14 cellular contexts compared by ENCODE assay signal in genomic region chr2:163417596-163418337, GRCh38.
DNase-seq lines count a peak whose midpoint lies in the region; ATAC-seq and TF ChIP-seq lines count a peak whose summit lies in the region.
"Had no signal": no experiment of that assay in that cellular context is flagged by ENCODE, and none has a peak within 500 bp of the region (broad histone marks: within the 10 kb centered on the region; RNA-seq: fewer than 3 reads in every experiment).

No MANE protein-coding gene starts in this region.

- H3K9me2 ChIP-seq in OCI-LY1 (ENCODE audit: low read depth, low read length) (no peaks in the 10 kb centered on the region), MM.1S (replicated peaks; ENCODE audit: insufficient read depth, low read length) (no peaks in the 10 kb centered on the region)

- peak overlapping the region; percentile 62 for H3K27ac ChIP-seq in OCI-LY1 (ENCODE audit: low read depth, low read length, poor library complexity, severe bottlenecking)
- no peak overlapping the region for H3K27ac ChIP-seq in MM.1S (ENCODE audit: low read length)
- no peak overlapping the region for H3K27ac ChIP-seq in osteoblast (ENCODE audit: low read depth, low read length)
- peak overlapping the region in 3 of 8 donors; percentile 12 to 35 (median 29) for H3K27ac ChIP-seq in spleen
- H3K27ac ChIP-seq: right lobe of liver, SK-N-MC had no signal

- H3K4me1 ChIP-seq in OCI-LY1 (ENCODE audit: insufficient read depth, low read length, severe bottlenecking) (peaks cover 12% of the 10 kb centered on the region), MM.1S (ENCODE audit: low read length) (peaks cover 4% of the 10 kb centered on the region; the same call in 1 of the 2 replicates), osteoblast (ENCODE audit: insufficient read depth, low read length) (no peaks in the 10 kb centered on the region), spleen (no peaks in the 10 kb centered on the region)
- H3K4me1 ChIP-seq: right lobe of liver had no signal

- H3K27me3 ChIP-seq in OCI-LY1 (ENCODE audit: insufficient read depth, low read length) (no peaks in the 10 kb centered on the region), MM.1S (replicated peaks; ENCODE audit: insufficient read depth, low read length) (no peaks in the 10 kb centered on the region), osteoblast (ENCODE audit: insufficient read depth, low read length) (no peaks in the 10 kb centered on the region), spleen (replicated peaks in 1 of 7) (no peaks in the 10 kb centered on the region)
- H3K27me3 ChIP-seq: right lobe of liver had no signal

- H3K36me3 ChIP-seq in OCI-LY1 (ENCODE audit: insufficient read depth, low read length) (no peaks in the 10 kb centered on the region), MM.1S (replicated peaks; ENCODE audit: insufficient read depth, low read length) (no peaks in the 10 kb centered on the region), osteoblast (ENCODE audit: insufficient read depth, low read length) (no peaks in the 10 kb centered on the region), spleen (no peaks in the 10 kb centered on the region)
- H3K36me3 ChIP-seq: right lobe of liver had no signal

- TF ChIP-seq CTCF in OCI-LY1 (IDR thresholded peaks at IDR 0.05; ENCODE audit: low read length) (no peak), MM.1S (IDR thresholded peaks at IDR 0.05; ENCODE audit: low read length) (no peak), osteoblast (IDR thresholded peaks at IDR 0.05; ENCODE audit: extremely low read depth, low read depth, low read length) (no peak), spleen (IDR thresholded peaks at IDR 0.05 in 8 of 11, conservative IDR thresholded peaks at IDR 0.05 in 3 of 11) (no peak)

- intact Hi-C loops in spleen (cut with DNase I; ENCODE audit: low total_unique reads): no loop called here

- H3K4me3 ChIP-seq in OCI-LY1 (ENCODE audit: low read depth, low read length, poor library complexity, severe bottlenecking) (no peak overlapping the region), MM.1S (ENCODE audit: low read length) (no peak overlapping the region), osteoblast (ENCODE audit: insufficient read depth, low read length) (no peak overlapping the region), spleen (no peak overlapping the region)
- H3K4me3 ChIP-seq: right lobe of liver, SK-N-MC had no signal

- H4K20me1 ChIP-seq in OCI-LY1 (ENCODE audit: insufficient read depth, low read length): no peaks in the 10 kb centered on the region
- no peaks in the 10 kb centered on the region for H4K20me1 ChIP-seq in MM.1S (ENCODE audit: insufficient read depth, low read length)
- no peaks in the 10 kb centered on the region for H4K20me1 ChIP-seq in osteoblast (ENCODE audit: insufficient read depth, low read length)

- H3K4me2 ChIP-seq in OCI-LY1 (ENCODE audit: low read length) (peak overlapping the region; percentile 29; the same call in 1 of the 2 replicates), MM.1S (ENCODE audit: low read depth, low read length) (no peak overlapping the region; the same call in 1 of the 2 replicates), osteoblast (ENCODE audit: insufficient read depth, low read length) (no peak overlapping the region)

- H3K9me3 ChIP-seq in OCI-LY1 (ENCODE audit: low read length) (no peaks in the 10 kb centered on the region), MM.1S (replicated peaks; ENCODE audit: insufficient read depth, low read length) (no peaks in the 10 kb centered on the region), osteoblast (ENCODE audit: low read depth, low read length) (no peaks in the 10 kb centered on the region), spleen (no peaks in the 10 kb centered on the region)
- H3K9me3 ChIP-seq: right lobe of liver had no signal

- 57 to 75% (median 62%) methylated on average over 2 of the region's 2 CpGs for WGBS in spleen, 5 donors

- no peak for TF ChIP-seq POLR2A in spleen (IDR thresholded peaks at IDR 0.05)

- ATAC-seq in GM18867 (IDR thresholded peaks at IDR 0.05; ENCODE audit: unreplicated experiment) (peak; percentile 86), GM21423 (IDR thresholded peaks at IDR 0.05; ENCODE audit: unreplicated experiment) (peak; percentile 96), HG03039 (IDR thresholded peaks at IDR 0.05; ENCODE audit: unreplicated experiment) (peak; percentile 58)
- ATAC-seq: right lobe of liver had no signal

- H3F3A ChIP-seq in OCI-LY1 (ENCODE audit: insufficient read depth, low read length) (no peaks in the 10 kb centered on the region), MM.1S (ENCODE audit: insufficient read depth, low read length) (no peaks in the 10 kb centered on the region)

- H3K9ac ChIP-seq in OCI-LY1 (ENCODE audit: low read length) (no peak overlapping the region), MM.1S (ENCODE audit: low read length) (no peak overlapping the region)

- H2AFZ ChIP-seq in OCI-LY1 (ENCODE audit: low read length) (peak overlapping the region; percentile 10; the same call in 1 of the 2 replicates), MM.1S (ENCODE audit: low read length) (no peak overlapping the region), osteoblast (ENCODE audit: low read length) (no peak overlapping the region)

- DNase-seq in NCI-H187 (lab: John Stamatoyannopoulos, UW) (no peak), MM.1S (no peak), osteoblast (ENCODE audit: insufficient read length, low spot score, missing footprints) (no peak), spleen (no peak)
- DNase-seq: activated CD4-positive, alpha-beta T cell treated with anti-CD3 and anti-CD28 coated beads for 48 hours; caudate nucleus; CD8-positive, alpha-beta memory T cell; NCI-H524; right lobe of liver had no signal

- H3K79me2 ChIP-seq in OCI-LY1 (ENCODE audit: insufficient read depth, low read length) (no peaks in the 10 kb centered on the region), MM.1S (ENCODE audit: low read length) (no peaks in the 10 kb centered on the region), osteoblast (ENCODE audit: insufficient read depth, low read length) (no peaks in the 10 kb centered on the region)
